In genomic region chr1:43021547-43022474, GRCh38 we compare ENCODE assay signal across 23 cellular contexts.
DNase-seq lines count a peak whose midpoint lies in the region; ATAC-seq lines count a peak whose summit lies in the region.
"Had no signal": no experiment of that assay in that cellular context is flagged by ENCODE, and none has a peak within 500 bp of the region (broad histone marks: within the 10 kb centered on the region; RNA-seq: fewer than 3 reads in every experiment).

No MANE protein-coding gene starts in this region.

- H2BK15ac ChIP-seq in neuronal stem cell (ENCODE audit: low read length), result peak overlapping the region; percentile 95

- H3K23ac ChIP-seq in neuronal stem cell (ENCODE audit: low read depth, low read length, poor library complexity), result no peak overlapping the region

- H3K27me3 Mint-ChIP-seq in activated CD4-positive, alpha-beta T cell treated with anti-CD3 and anti-CD28 coated beads, Interleukin-2, amount 10 ng/mL, durations not matched to agents 7 days and 5 days, result peaks cover 6% of the 10 kb centered on the region
- H3K27me3 Mint-ChIP-seq: activated naive CD4-positive, alpha-beta T cell treated with anti-CD3 and anti-CD28 coated beads, Interleukin-2, amount 50 U/mL, for 24 hours; naive thymus-derived CD8-positive, alpha-beta T cell had no signal

- H3K36me3 Mint-ChIP-seq in activated CD4-positive, alpha-beta T cell treated with anti-CD3 and anti-CD28 coated beads, Interleukin-2, amount 10 ng/mL, durations not matched to agents 7 days and 5 days (ENCODE audit: low read depth), result no peaks in the 10 kb centered on the region
- H3K36me3 Mint-ChIP-seq: activated naive CD4-positive, alpha-beta T cell treated with anti-CD3 and anti-CD28 coated beads, Interleukin-2, amount 50 U/mL, for 24 hours; naive thymus-derived CD8-positive, alpha-beta T cell; T-cell had no signal

- H3K9me3 Mint-ChIP-seq in activated CD4-positive, alpha-beta T cell treated with anti-CD3 and anti-CD28 coated beads, Interleukin-2, amount 10 ng/mL, durations not matched to agents 7 days and 5 days, result no peaks in the 10 kb centered on the region
- H3K9me3 Mint-ChIP-seq: activated naive CD4-positive, alpha-beta T cell treated with anti-CD3 and anti-CD28 coated beads, Interleukin-2, amount 50 U/mL, for 24 hours; activated T-cell treated with anti-CD3 and anti-CD28 coated beads, Interleukin-2, amount 50 U/mL, for 72 hours; IgD-negative memory B cell; naive thymus-derived CD8-positive, alpha-beta T cell; T-cell had no signal

- DNase-seq in HK-2 (ENCODE audit: unreplicated experiment) (peak; percentile 5), RPMI7951 (ENCODE audit: low read depth) (peak; percentile 56), epithelial cell of prostate (ENCODE audit: low read depth, low spot score) (peak; percentile 95), neuronal stem cell (ENCODE audit: low spot score) (no peak)
- DNase-seq in activated CD4-positive, alpha-beta T cell treated with anti-CD3 and anti-CD28 coated beads, Interleukin-2, amount 10 ng/mL, durations not matched to agents 7 days and 5 days, result no peak
- DNase-seq: activated T-cell treated with anti-CD3 and anti-CD28 coated beads, Interleukin-2, amount 50 U/mL, for 72 hours; C1 segment of cervical spinal cord; Calu3; dorsolateral prefrontal cortex; gastrocnemius medialis; left cardiac atrium; naive thymus-derived CD8-positive, alpha-beta T cell; NCI-H1694; NCI-H2171; NCI-H748 treated with DMSO at 0.1 percent for 48 hours; right lobe of liver; T-cell; uterus had no signal

- H3K14ac ChIP-seq in neuronal stem cell (ENCODE audit: low read length), result no peak overlapping the region

- peaks cover 0 to 1% of the 10 kb centered on the region in 2 donors for H3K4me1 ChIP-seq in neuronal stem cell (ENCODE audit: control insufficient read depth in 2 of 2, insufficient read depth in 1 of 2, low read depth in 1 of 2, low read length in 2 of 2)
- H3K4me1 ChIP-seq: gastrocnemius medialis, right lobe of liver, uterus had no signal

- H3K36me3 ChIP-seq in neuronal stem cell (replicated peaks in 1 of 2; ENCODE audit: control insufficient read depth in 2 of 2, insufficient read depth in 2 of 2, low read length in 2 of 2), result no peaks in the 10 kb centered on the region
- H3K36me3 ChIP-seq: gastrocnemius medialis, right lobe of liver, uterus had no signal

- H3K9me3 ChIP-seq in neuronal stem cell (replicated peaks in 1 of 2; ENCODE audit: control insufficient read depth in 2 of 2, insufficient read depth in 1 of 2, low read depth in 1 of 2, low read length in 2 of 2), result no peaks in the 10 kb centered on the region
- H3K9me3 ChIP-seq: gastrocnemius medialis, right lobe of liver, uterus had no signal

- CTCF ChIA-PET in activated CD4-positive, alpha-beta T cell treated with anti-CD3 and anti-CD28 coated beads, Interleukin-2, amount 10 ng/mL, durations not matched to agents 7 days and 5 days (lab: Charles Lee), result interaction anchor here (0.7 kb wide), 1 partner anchor 24 kb away, joined by 3 read pairs; no protein-coding TSS in a partner anchor

- no peak overlapping the region for H2BK5ac ChIP-seq in neuronal stem cell (ENCODE audit: low read length)

- no peak overlapping the region for H3K4me2 ChIP-seq in neuronal stem cell (ENCODE audit: insufficient read depth, low read length, poor library complexity, severe bottlenecking)

- POLR2A ChIA-PET in activated CD4-positive, alpha-beta T cell treated with anti-CD3 and anti-CD28 coated beads, Interleukin-2, amount 10 ng/mL, durations not matched to agents 7 days and 5 days (lab: Charles Lee), result no interaction called here

- H2BK12ac ChIP-seq in neuronal stem cell (ENCODE audit: low read length), result peak overlapping the region; percentile 47

- peak overlapping the region; percentile 47 for H2AK5ac ChIP-seq in neuronal stem cell (ENCODE audit: low read depth, low read length)

- H3K79me1 ChIP-seq in neuronal stem cell (ENCODE audit: low read depth, low read length), result no peaks in the 10 kb centered on the region

- H3K27me3 ChIP-seq in neuronal stem cell (ENCODE audit: control insufficient read depth in 3 of 3, insufficient read depth in 3 of 3, low read depth in 1 of 3, low read length in 3 of 3), result no peaks in the 10 kb centered on the region
- H3K27me3 ChIP-seq: dorsolateral prefrontal cortex, right lobe of liver, uterus had no signal

- H3K27ac ChIP-seq in epithelial cell of prostate (peak overlapping the region; percentile 86), neuronal stem cell (replicated peaks; ENCODE audit: low read length) (no peak overlapping the region)
- H3K27ac ChIP-seq: dorsolateral prefrontal cortex, gastrocnemius medialis, right lobe of liver, uterus had no signal

- no peak overlapping the region for H4K8ac ChIP-seq in neuronal stem cell (ENCODE audit: low read depth, low read length)

- H3K4me1 Mint-ChIP-seq in activated CD4-positive, alpha-beta T cell treated with anti-CD3 and anti-CD28 coated beads, Interleukin-2, amount 10 ng/mL, durations not matched to agents 7 days and 5 days, result no peaks in the 10 kb centered on the region
- H3K4me1 Mint-ChIP-seq: activated naive CD4-positive, alpha-beta T cell treated with anti-CD3 and anti-CD28 coated beads, Interleukin-2, amount 50 U/mL, for 24 hours; IgD-negative memory B cell; T-cell had no signal

- H2AFZ ChIP-seq in neuronal stem cell (ENCODE audit: low read length), result no peak overlapping the region

- peak overlapping the region; percentile 87 for H3K18ac ChIP-seq in neuronal stem cell (ENCODE audit: low read length)

- no CpG with 5 or more reads among the region's 14 CpGs for WGBS in neuronal stem cell (ENCODE audit: extremely low coverage in 2 of 2, insufficient read length in 2 of 2, insufficient replicate concordance in 1 of 2), 2 donors

- ATAC-seq in HG02642 (IDR thresholded peaks at IDR 0.05; ENCODE audit: poor library complexity, unreplicated experiment) (no peak), GM18867 (IDR thresholded peaks at IDR 0.05; ENCODE audit: unreplicated experiment) (no peak), HG03520 (IDR thresholded peaks at IDR 0.05; ENCODE audit: unreplicated experiment) (no peak)
- ATAC-seq: activated T-cell treated with anti-CD3 and anti-CD28 coated beads, Interleukin-2, amount 50 U/mL, for 72 hours; gastrocnemius medialis; left cardiac atrium; naive thymus-derived CD8-positive, alpha-beta T cell; T-cell had no signal

- H3K4me3 Mint-ChIP-seq in activated CD4-positive, alpha-beta T cell treated with anti-CD3 and anti-CD28 coated beads, Interleukin-2, amount 10 ng/mL, durations not matched to agents 7 days and 5 days, result no peak overlapping the region
- H3K4me3 Mint-ChIP-seq: activated naive CD4-positive, alpha-beta T cell treated with anti-CD3 and anti-CD28 coated beads, Interleukin-2, amount 50 U/mL, for 24 hours; activated T-cell treated with anti-CD3 and anti-CD28 coated beads, Interleukin-2, amount 50 U/mL, for 72 hours; IgD-negative memory B cell; naive thymus-derived CD8-positive, alpha-beta T cell; T-cell had no signal

- no peak overlapping the region for H3K9ac ChIP-seq in neuronal stem cell (ENCODE audit: low read depth, low read length, poor library complexity)

- H4K91ac ChIP-seq in neuronal stem cell (ENCODE audit: low read depth, low read length, poor library complexity), result no peak overlapping the region

- peak overlapping the region; percentile 47 for H3K4ac ChIP-seq in neuronal stem cell (ENCODE audit: low read length)

- no peak overlapping the region for H3K4me3 ChIP-seq in neuronal stem cell (ENCODE audit: low read length in 2 of 2)
- H3K4me3 ChIP-seq: dorsolateral prefrontal cortex, gastrocnemius medialis, right lobe of liver, uterus had no signal

- H2BK120ac ChIP-seq in neuronal stem cell (ENCODE audit: low read depth, low read length), result no peak overlapping the region

- H3K27ac Mint-ChIP-seq in activated CD4-positive, alpha-beta T cell treated with anti-CD3 and anti-CD28 coated beads, Interleukin-2, amount 10 ng/mL, durations not matched to agents 7 days and 5 days, result no peak overlapping the region
- H3K27ac Mint-ChIP-seq: activated naive CD4-positive, alpha-beta T cell treated with anti-CD3 and anti-CD28 coated beads, Interleukin-2, amount 50 U/mL, for 24 hours; activated T-cell treated with anti-CD3 and anti-CD28 coated beads, Interleukin-2, amount 50 U/mL, for 72 hours; IgD-negative memory B cell; naive thymus-derived CD8-positive, alpha-beta T cell; T-cell had no signal

Comparison
In these comparisons a context has a peak if more than half of its experiments do, and no peak if none do; other contexts are left out.
1. DNase-seq: peak in HK-2 (single experiment), RPMI7951 (single experiment) and epithelial cell of prostate (single experiment); none in neuronal stem cell (single experiment) and activated CD4-positive, alpha-beta T cell treated with anti-CD3 and anti-CD28 coated beads, Interleukin-2, amount 10 ng/mL, durations not matched to agents 7 days and 5 days (single experiment).